In genomic region chr1:210437781-210438180, GRCh38 we compare ENCODE assay signal across 22 cellular contexts.
"Had no signal": no experiment of that assay in that cellular context is flagged by ENCODE, and none has a peak within 500 bp of the region (broad histone marks: within the 10 kb centered on the region; RNA-seq: fewer than 3 reads in every experiment).

No MANE protein-coding gene starts in this region.

- DNase-seq: activated B cell treated with CpG ODN at 0.5 μM for 24 hours; activated CD4-positive, alpha-beta T cell treated with anti-CD3 and anti-CD28 coated beads for 48 hours; activated CD8-positive, alpha-beta memory T cell treated with anti-CD3 and anti-CD28 coated beads, Interleukin-2, amount 50 U/mL, for 4 hours; activated CD8-positive, alpha-beta T cell treated with anti-CD3 and anti-CD28 coated beads, Interleukin-2, amount 10 ng/mL, durations not matched to agents 7 days and 5 days; activated gamma-delta T cell treated with Interleukin-2 at 50 U/mL for 16 hours; activated T-cell treated with anti-CD3 and anti-CD28 coated beads, Interleukin-2, amount 50 U/mL, for 72 hours; amygdala; kidney; left ventricle myocardium inferior; mucosa of descending colon; natural killer cell; posterior cingulate gyrus; stimulated activated naive CD8-positive, alpha-beta T cell treated with anti-CD3 and anti-CD28 coated beads, Interleukin-15, Interleukin-2, amounts not matched to agents 100 U/mL and 50 U/mL, for 24 hours had no signal

- H3K4me3 Mint-ChIP-seq: activated B cell treated with CpG ODN at 0.5 μM for 24 hours; activated CD8-positive, alpha-beta T cell treated with anti-CD3 and anti-CD28 coated beads, Interleukin-2, amount 10 ng/mL, durations not matched to agents 7 days and 5 days; activated naive CD8-positive, alpha-beta T cell; activated T-cell treated with anti-CD3 and anti-CD28 coated beads, Interleukin-2, amount 50 U/mL, for 72 hours; brain; natural killer cell; T-helper 2 cell treated with Interferon-gamma antibody and Interleukin-4, amounts not matched to agents 5 μg/mL and 100 μg/mL, for 36 hours; type B pancreatic cell had no signal

- FAIRE-seq: kidney had no signal

- H3K36me3 ChIP-seq: left ventricle myocardium inferior, neutrophil, right atrium auricular region, suprapubic skin had no signal

- H3K4me2 ChIP-seq: hepatocyte had no signal

- H3K36me3 Mint-ChIP-seq: brain, natural killer cell, type B pancreatic cell had no signal

- H3K27me3 ChIP-seq: hepatocyte, neutrophil, right atrium auricular region, suprapubic skin had no signal

- H3K27ac ChIP-seq: epithelial cell of prostate, hepatocyte, left ventricle myocardium inferior, neutrophil, right atrium auricular region, suprapubic skin had no signal

- H3K4me1 Mint-ChIP-seq: natural killer cell had no signal

- H2AFZ ChIP-seq: hepatocyte had no signal

- H3K27ac Mint-ChIP-seq: activated B cell treated with CpG ODN at 0.5 μM for 24 hours; activated CD8-positive, alpha-beta T cell treated with anti-CD3 and anti-CD28 coated beads, Interleukin-2, amount 10 ng/mL, durations not matched to agents 7 days and 5 days; activated naive CD8-positive, alpha-beta T cell; activated T-cell treated with anti-CD3 and anti-CD28 coated beads, Interleukin-2, amount 50 U/mL, for 72 hours; brain; natural killer cell; T-helper 2 cell treated with Interferon-gamma antibody and Interleukin-4, amounts not matched to agents 5 μg/mL and 100 μg/mL, for 36 hours; type B pancreatic cell had no signal

- H3K4me1 ChIP-seq: left ventricle myocardium inferior, right atrium auricular region, suprapubic skin had no signal

- ATAC-seq: activated CD8-positive, alpha-beta T cell treated with anti-CD3 and anti-CD28 coated beads, Interleukin-2, amount 10 ng/mL, durations not matched to agents 7 days and 5 days; activated T-cell treated with anti-CD3 and anti-CD28 coated beads, Interleukin-2, amount 50 U/mL, for 72 hours; mucosa of descending colon; natural killer cell; stimulated activated naive CD8-positive, alpha-beta T cell treated with anti-CD3 and anti-CD28 coated beads, Interleukin-15, Interleukin-2, amounts not matched to agents 100 U/mL and 50 U/mL, for 24 hours had no signal

- H3K4me3 ChIP-seq: hepatocyte, left ventricle myocardium inferior, mucosa of descending colon, right atrium auricular region, suprapubic skin had no signal

- H3K9me3 ChIP-seq: left ventricle myocardium inferior, mucosa of descending colon, neutrophil, right atrium auricular region, suprapubic skin had no signal

- H3K9me3 Mint-ChIP-seq: activated B cell treated with CpG ODN at 0.5 μM for 24 hours; activated T-cell treated with anti-CD3 and anti-CD28 coated beads, Interleukin-2, amount 50 U/mL, for 72 hours; natural killer cell; T-helper 2 cell treated with Interferon-gamma antibody and Interleukin-4, amounts not matched to agents 5 μg/mL and 100 μg/mL, for 36 hours; type B pancreatic cell had no signal

- H3K79me2 ChIP-seq: hepatocyte had no signal

- H3K27me3 Mint-ChIP-seq: activated B cell treated with CpG ODN at 0.5 μM for 24 hours; activated naive CD8-positive, alpha-beta T cell; brain; type B pancreatic cell had no signal
